Comparison of ENCODE assay signal across 25 cellular contexts in the genomic region with DNA sequence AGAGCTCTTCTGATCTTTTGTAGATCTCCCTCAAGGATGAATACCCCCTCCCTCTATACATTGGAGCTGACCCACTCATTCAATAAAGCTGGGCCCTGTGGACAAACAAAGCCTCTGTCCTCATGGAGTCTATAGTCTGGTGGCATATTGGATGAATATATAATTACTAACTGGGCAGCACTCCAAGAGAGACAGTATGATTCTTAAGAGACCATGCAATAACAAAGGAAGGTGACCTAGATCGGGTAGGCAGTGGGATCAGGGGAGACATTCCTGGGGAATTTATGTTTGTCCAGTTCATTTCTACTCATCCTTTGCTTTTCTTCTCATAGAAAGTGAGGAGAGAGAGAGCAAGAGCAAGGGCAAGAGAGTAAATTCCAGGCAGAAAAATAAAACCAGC. TPM values are rescaled to one million over a fixed set of nuclear protein-coding genes. Genes with fewer than 3 reads are reported as not detected.
DNase-seq lines count a peak whose midpoint lies in the region; ATAC-seq, FAIRE-seq and TF ChIP-seq lines count a peak whose summit lies in the region.
"Had no signal": no experiment of that assay in that cellular context is flagged by ENCODE, and none has a peak within 500 bp of the region (broad histone marks: within the 10 kb centered on the region; RNA-seq: fewer than 3 reads in every experiment).

No MANE protein-coding gene starts in this region.

- no peak for TF ChIP-seq POLR2A in spleen (IDR thresholded peaks at IDR 0.05)

- no peak overlapping the region for H3K4me3 ChIP-seq in spleen
- H3K4me3 ChIP-seq: ascending aorta, heart left ventricle, left ventricle myocardium inferior, neural progenitor cell had no signal

- no peaks in the 10 kb centered on the region for H3K36me3 Mint-ChIP-seq in activated CD4-positive, alpha-beta memory T cell treated with anti-CD3 and anti-CD28 coated beads for 36 hours
- H3K36me3 Mint-ChIP-seq in activated CD4-positive, alpha-beta memory T cell treated with anti-CD3 and anti-CD28 coated beads, Interleukin-2, amount 10 ng/mL, durations not matched to agents 7 days and 5 days (ENCODE audit: low read depth) = peaks cover 3% of the 10 kb centered on the region
- no peaks in the 10 kb centered on the region for H3K36me3 Mint-ChIP-seq in HFFc6 (ENCODE audit: low read depth)
- H3K36me3 Mint-ChIP-seq: neural progenitor cell had no signal

- peaks cover 17% of the 10 kb centered on the region for H3K27me3 Mint-ChIP-seq in activated CD4-positive, alpha-beta memory T cell treated with anti-CD3 and anti-CD28 coated beads for 36 hours
- peaks cover 26% of the 10 kb centered on the region for H3K27me3 Mint-ChIP-seq in activated CD4-positive, alpha-beta memory T cell treated with anti-CD3 and anti-CD28 coated beads, Interleukin-2, amount 10 ng/mL, durations not matched to agents 7 days and 5 days
- peaks cover 8% of the 10 kb centered on the region for H3K27me3 Mint-ChIP-seq in HFFc6 (ENCODE audit: insufficient read depth)

- CTCF ChIA-PET in activated CD4-positive, alpha-beta memory T cell treated with anti-CD3 and anti-CD28 coated beads for 36 hours (lab: Charles Lee) = interaction anchor here (0.7 to 1.3 kb wide), 4 partner anchors 14 to 117 kb away, joined by 3 read pairs; no protein-coding TSS in a partner anchor
- CTCF ChIA-PET in activated CD4-positive, alpha-beta memory T cell treated with anti-CD3 and anti-CD28 coated beads, Interleukin-2, amount 10 ng/mL, durations not matched to agents 7 days and 5 days (lab: Charles Lee) = no interaction called here

- no peaks in the 10 kb centered on the region for H3K27me3 ChIP-seq in spleen (replicated peaks in 1 of 7)
- H3K27me3 ChIP-seq: ascending aorta, heart left ventricle, neural progenitor cell had no signal

- TF ChIP-seq CTCF in spleen (IDR thresholded peaks at IDR 0.05 in 8 of 11, conservative IDR thresholded peaks at IDR 0.05 in 3 of 11) = no peak
- TF ChIP-seq CTCF in HFFc6 (IDR thresholded peaks at IDR 0.05) = no peak

- H3K36me3 ChIP-seq in spleen = no peaks in the 10 kb centered on the region
- H3K36me3 ChIP-seq: ascending aorta, heart left ventricle, left ventricle myocardium inferior, neural progenitor cell had no signal

- H3K9me3 ChIP-seq in spleen = no peaks in the 10 kb centered on the region
- H3K9me3 ChIP-seq: ascending aorta, left ventricle myocardium inferior had no signal

- ATAC-seq in HG03469 (IDR thresholded peaks at IDR 0.05; ENCODE audit: unreplicated experiment) = no peak
- ATAC-seq: HCT116, heart left ventricle had no signal

- H3K9me3 Mint-ChIP-seq in activated CD4-positive, alpha-beta memory T cell treated with anti-CD3 and anti-CD28 coated beads for 36 hours = no peaks in the 10 kb centered on the region
- H3K9me3 Mint-ChIP-seq in activated CD4-positive, alpha-beta memory T cell treated with anti-CD3 and anti-CD28 coated beads, Interleukin-2, amount 10 ng/mL, durations not matched to agents 7 days and 5 days = no peaks in the 10 kb centered on the region
- H3K9me3 Mint-ChIP-seq in HFFc6 = peaks cover 3% of the 10 kb centered on the region; the same call in 1 of the 2 replicates
- H3K9me3 Mint-ChIP-seq: activated naive CD4-positive, alpha-beta T cell treated with anti-CD3 and anti-CD28 coated beads for 36 hours had no signal

- H3K27ac ChIP-seq in epithelial cell of prostate (peak overlapping the region; percentile 28), spleen (peak overlapping the region in 5 of 8 donors; percentile 14 to 65 (median 51))
- H3K27ac ChIP-seq: ascending aorta, heart left ventricle, left ventricle myocardium inferior, neural progenitor cell had no signal

- FAIRE-seq in RCC 7860 (lab: Jason Lieb, UNC) = no peak
- FAIRE-seq: colon, G401.6 had no signal

- peaks cover 0 to 11% (median 4%) of the 10 kb centered on the region in 6 donors for H3K4me1 ChIP-seq in spleen
- H3K4me1 ChIP-seq: ascending aorta, heart left ventricle, left ventricle myocardium inferior, neural progenitor cell had no signal

- H3K27ac Mint-ChIP-seq in activated CD4-positive, alpha-beta memory T cell treated with anti-CD3 and anti-CD28 coated beads for 36 hours = peak overlapping the region; percentile 5
- no peak overlapping the region for H3K27ac Mint-ChIP-seq in activated CD4-positive, alpha-beta memory T cell treated with anti-CD3 and anti-CD28 coated beads, Interleukin-2, amount 10 ng/mL, durations not matched to agents 7 days and 5 days
- no peak overlapping the region for H3K27ac Mint-ChIP-seq in HFFc6
- H3K27ac Mint-ChIP-seq: neural progenitor cell had no signal

- POLR2A ChIA-PET in activated CD4-positive, alpha-beta memory T cell treated with anti-CD3 and anti-CD28 coated beads for 36 hours (lab: Charles Lee) = interaction anchor here (0.6 to 1.6 kb wide), 2 partner anchors 11 to 66 kb away, joined by 3 to 6 read pairs; no protein-coding TSS in a partner anchor
- POLR2A ChIA-PET in activated CD4-positive, alpha-beta memory T cell treated with anti-CD3 and anti-CD28 coated beads, Interleukin-2, amount 10 ng/mL, durations not matched to agents 7 days and 5 days (lab: Charles Lee) = no interaction called here

- DNase-seq in activated CD4-positive, alpha-beta memory T cell treated with anti-CD3 and anti-CD28 coated beads for 36 hours = no peak
- no peak for DNase-seq in activated CD4-positive, alpha-beta memory T cell treated with anti-CD3 and anti-CD28 coated beads, Interleukin-2, amount 10 ng/mL, durations not matched to agents 7 days and 5 days
- peak; percentile 5 for DNase-seq in RCC 7860 (ENCODE audit: low spot score)
- no peak for DNase-seq in epithelial cell of prostate (ENCODE audit: low read depth, low spot score)
- DNase-seq in spleen = no peak
- no peak for DNase-seq in HFFc6
- DNase-seq in dedifferentiated amniotic fluid mesenchymal stem cell (ENCODE audit: extremely low spot score) = no peak
- DNase-seq: activated CD4-positive, alpha-beta T cell treated with anti-CD3 and anti-CD28 coated beads, Interleukin-2, amount 50 U/mL, for 4 hours; activated naive CD4-positive, alpha-beta T cell treated with anti-CD3 and anti-CD28 coated beads for 36 hours; activated T-cell treated with anti-CD3 and anti-CD28 coated beads for 4 hours; C1 segment of cervical spinal cord; heart left ventricle; left ventricle myocardium inferior; NCI-H1436; NCI-H2171; NCI-H524 treated with DMSO at 0.1 percent for 48 hours; stimulated activated CD8-positive, alpha-beta memory T cell treated with anti-CD3 and anti-CD28 coated beads, Interleukin-4, amount 100 ng/mL, for 48 hours had no signal

- peaks cover 39% of the 10 kb centered on the region for H3K4me1 Mint-ChIP-seq in activated CD4-positive, alpha-beta memory T cell treated with anti-CD3 and anti-CD28 coated beads for 36 hours (ENCODE audit: low read depth)
- H3K4me1 Mint-ChIP-seq in activated CD4-positive, alpha-beta memory T cell treated with anti-CD3 and anti-CD28 coated beads, Interleukin-2, amount 10 ng/mL, durations not matched to agents 7 days and 5 days = peaks cover 15% of the 10 kb centered on the region
- peaks cover 33% of the 10 kb centered on the region for H3K4me1 Mint-ChIP-seq in HFFc6 (ENCODE audit: low read depth)
- H3K4me1 Mint-ChIP-seq: neural progenitor cell had no signal

- WGBS in spleen, 5 donors = 77 to 92% (median 83%) methylated on average over 1 of the region's 1 CpG

- intact Hi-C loops in activated CD4-positive, alpha-beta memory T cell treated with anti-CD3 and anti-CD28 coated beads for 36 hours (cut with micrococcal nuclease) = loop anchor here (10.0 kb wide), 1 partner anchor 587 kb away; no protein-coding TSS in a partner anchor
- intact Hi-C loops in spleen (cut with DNase I; ENCODE audit: low total_unique reads) = no loop called here

- H3K4me3 Mint-ChIP-seq in activated CD4-positive, alpha-beta memory T cell treated with anti-CD3 and anti-CD28 coated beads for 36 hours = no peak overlapping the region
- no peak overlapping the region for H3K4me3 Mint-ChIP-seq in activated CD4-positive, alpha-beta memory T cell treated with anti-CD3 and anti-CD28 coated beads, Interleukin-2, amount 10 ng/mL, durations not matched to agents 7 days and 5 days
- no peak overlapping the region for H3K4me3 Mint-ChIP-seq in HFFc6
- H3K4me3 Mint-ChIP-seq: activated naive CD4-positive, alpha-beta T cell treated with anti-CD3 and anti-CD28 coated beads for 36 hours; neural progenitor cell had no signal

RNA-seq across cellular contexts. Expression of a gene that starts 23.5 kb away (rescaled TPM):
- total RNA-seq in activated CD4-positive, alpha-beta memory T cell treated with anti-CD3 and anti-CD28 coated beads for 36 hours = 1 to 10 TPM; 2.8 to 3.0 TPM
- not detected for total RNA-seq in activated CD4-positive, alpha-beta memory T cell treated with anti-CD3 and anti-CD28 coated beads, Interleukin-2, amount 10 ng/mL, durations not matched to agents 7 days and 5 days
- 100 to 1,000 TPM in 6 of 7 donors, 10 to 100 TPM in 1; 95.5 to 739 (median 169) TPM for total RNA-seq in spleen
- 1,000 to 10,000 TPM in 2 of 3 donors, 100 to 1,000 TPM in 1; 418 to 1,297 (median 1,076) TPM for polyA plus RNA-seq in spleen
- not detected for total RNA-seq in HFFc6 (2021; fragmentation: NEBNext Ultra II Directional; extraction: Animal tissue kit (Norgen Biotek cat#: 25700))
- total RNA-seq: A673; ascending aorta; left ventricle myocardium inferior; T-helper 1 cell treated with Interleukin-12 subunit alpha and Interleukin-12 subunit beta and Interleukin-4 antibody, amounts not matched to agents 30 ng/mL and 1 ng/mL, for 36 hours had no signal
- polyA plus RNA-seq: heart left ventricle had no signal

Comparison
In these comparisons a context has a peak if more than half of its experiments do, and no peak if none do; other contexts are left out.
1. RNA of a gene that starts 23.5 kb away (total RNA-seq): 95.5 to 739 TPM in spleen; 2.8 to 3.0 TPM in activated CD4-positive, alpha-beta memory T cell treated with anti-CD3 and anti-CD28 coated beads for 36 hours, not detected in activated CD4-positive, alpha-beta memory T cell treated with anti-CD3 and anti-CD28 coated beads, Interleukin-2, amount 10 ng/mL, durations not matched to agents 7 days and 5 days and not detected in HFFc6; every median in the first group is over 10 times any median in the second.